ENCODE assay signal across 8 cellular contexts in genomic region chr10:93541402-93542357, GRCh38. TPM values are rescaled to one million over a fixed set of nuclear protein-coding genes. Genes with fewer than 3 reads are reported as not detected.
DNase-seq lines count a peak whose midpoint lies in the region; ATAC-seq and TF ChIP-seq lines count a peak whose summit lies in the region.

No MANE protein-coding gene starts in this region.

- H3K4me3 ChIP-seq in WI38 (ENCODE audit: low read depth, low read length) (peak overlapping the region; percentile 33), gastroesophageal sphincter (peak overlapping the region in 1 of 2 donors; percentile 32), retinal pigment epithelial cell (ENCODE audit: low read length) (peak overlapping the region; percentile 1)

- TF ChIP-seq CTCF in CD14-positive monocyte (IDR thresholded peaks at IDR 0.05) (peak; percentile 97), WI38 (IDR thresholded peaks at IDR 0.05; ENCODE audit: low read depth, low read length) (peak; percentile 96), gastroesophageal sphincter (IDR thresholded peaks at IDR 0.05) (peak; percentile 51 to 82 (median 62)), retinal pigment epithelial cell (conservative IDR thresholded peaks at IDR 0.05; ENCODE audit: low read depth, low read length) (peak; percentile 94)

- no peaks in the 10 kb centered on the region for H3K27me3 ChIP-seq in gastroesophageal sphincter

- POLR2A ChIA-PET in HEK293T (lab: Yijun Ruan, JAX) = no interaction called here

- peak overlapping the region in 1 of 4 donors; percentile 4 for H3K27ac ChIP-seq in gastroesophageal sphincter

- WGBS in gastroesophageal sphincter (ENCODE audit: low coverage in 1 of 2), 2 donors = 42 to 59% methylated on average over 13 to 18 of the region's 23 CpGs

- no peak for TF ChIP-seq POLR2A in gastroesophageal sphincter (IDR thresholded peaks at IDR 0.05)

- H3K36me3 ChIP-seq in gastroesophageal sphincter = no peaks in the 10 kb centered on the region

- H3K36me3 Mint-ChIP-seq in CD14-positive monocyte = no peaks in the 10 kb centered on the region

- peaks cover 0 to 5% (median 0%) of the 10 kb centered on the region in 7 donors for H3K9me3 Mint-ChIP-seq in CD14-positive monocyte

- H3K4me1 Mint-ChIP-seq in CD14-positive monocyte = peaks cover 9% of the 10 kb centered on the region

- CTCF ChIA-PET in HEK293T (lab: Yijun Ruan, JAX) = interaction anchor here (0.5 to 2.1 kb wide), 9 partner anchors 13 to 1594 kb away, joined by 3 to 7 read pairs (median 3); partner anchors contain the start of genes CEP55 and MYOF

- peaks cover 5 to 25% (median 10%) of the 10 kb centered on the region in 3 donors for H3K27me3 Mint-ChIP-seq in CD14-positive monocyte (ENCODE audit: low read depth in 3 of 3)

- no peak overlapping the region for H3K27ac Mint-ChIP-seq in CD14-positive monocyte

- DNase-seq in CD14-positive monocyte (ENCODE audit: low spot score) (no peak), HEK293T (ENCODE audit: extremely low spot score) (peak; percentile 80), retinal pigment epithelial cell (ENCODE audit: low read depth) (no peak), SHP77 treated with DMSO at 0.1 percent for 48 hours (lab: John Stamatoyannopoulos, UW) (no peak), superior temporal gyrus (ENCODE audit: extremely low spot score) (no peak)

- TF ChIP-seq EP300 in gastroesophageal sphincter (IDR thresholded peaks at IDR 0.05) = no peak

- ATAC-seq in gastroesophageal sphincter (peak; percentile 83), GM18519 (IDR thresholded peaks at IDR 0.05; ENCODE audit: low FRiP score, unreplicated experiment) (no peak)

- H3K4me1 ChIP-seq in gastroesophageal sphincter = peaks cover 0 to 13% (median 0%) of the 10 kb centered on the region in 3 donors

- peak overlapping the region in 1 of 2 donors; percentile 35 for H3K4me3 Mint-ChIP-seq in CD14-positive monocyte

- intact Hi-C loops in CD14-positive monocyte (cut with micrococcal nuclease) = no loop called here

- no peaks in the 10 kb centered on the region for H3K9me3 ChIP-seq in gastroesophageal sphincter

TF ChIP-seq in HEK293T, 16 proteins besides CTCF, POLR2A, EP300 and RAD21:
- TF ChIP-seq ELF4 (IDR thresholded peaks at IDR 0.05) = no peak
- TF ChIP-seq L3MBTL2 (conservative IDR thresholded peaks at IDR 0.05) = no peak
- TF ChIP-seq SP1 (IDR thresholded peaks at IDR 0.05) = no peak
- no peak for TF ChIP-seq FOXA1 (IDR thresholded peaks at IDR 0.05)
- no peak for TF ChIP-seq FOXM1 (IDR thresholded peaks at IDR 0.05; ENCODE audit: borderline replicate concordance)
- TF ChIP-seq BHLHE40 (IDR thresholded peaks at IDR 0.05; ENCODE audit: borderline replicate concordance) = no peak
- no peak for TF ChIP-seq ARNT (IDR thresholded peaks at IDR 0.05)
- TF ChIP-seq LEF1 (IDR thresholded peaks at IDR 0.05; ENCODE audit: borderline replicate concordance) = no peak
- TF ChIP-seq, protein P1, sequence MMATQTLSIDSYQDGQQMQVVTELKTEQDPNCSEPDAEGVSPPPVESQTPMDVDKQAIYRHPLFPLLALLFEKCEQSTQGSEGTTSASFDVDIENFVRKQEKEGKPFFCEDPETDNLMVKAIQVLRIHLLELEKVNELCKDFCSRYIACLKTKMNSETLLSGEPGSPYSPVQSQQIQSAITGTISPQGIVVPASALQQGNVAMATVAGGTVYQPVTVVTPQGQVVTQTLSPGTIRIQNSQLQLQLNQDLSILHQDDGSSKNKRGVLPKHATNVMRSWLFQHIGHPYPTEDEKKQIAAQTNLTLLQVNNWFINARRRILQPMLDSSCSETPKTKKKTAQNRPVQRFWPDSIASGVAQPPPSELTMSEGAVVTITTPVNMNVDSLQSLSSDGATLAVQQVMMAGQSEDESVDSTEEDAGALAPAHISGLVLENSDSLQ (IDR thresholded peaks at IDR 0.05) = peak; percentile 51
- TF ChIP-seq SUZ12 (IDR thresholded peaks at IDR 0.05) = no peak
- TF ChIP-seq FOXK2 (IDR thresholded peaks at IDR 0.05) = no peak
- TF ChIP-seq ZNF384 (IDR thresholded peaks at IDR 0.05) = peak; percentile 52; the same call in 1 of the 2 replicates

RNA-seq across cellular contexts. Expression of gene FFAR4, which starts 24.8 kb away (rescaled TPM):
- polyA plus RNA-seq in CD14-positive monocyte = 1 to 10 TPM in 1 of 2 donors, under 1 TPM in 1; 0.97 to 1.1 TPM
- total RNA-seq in gastroesophageal sphincter = not detected

RNA-seq across cellular contexts. Expression of gene CEP55, which starts 45.3 kb away (rescaled TPM):
- under 1 TPM in 1 of 2 donors, not detected in 1; 0.26 TPM for polyA plus RNA-seq in CD14-positive monocyte
- total RNA-seq in gastroesophageal sphincter = 1 to 10 TPM in 1 of 4 donors, under 1 TPM in 2, not detected in 1; 0.13 to 3.6 (median 0.35) TPM

RNA-seq across cellular contexts. Expression of gene RBP4, which starts 59.4 kb away (rescaled TPM):
- polyA plus RNA-seq in CD14-positive monocyte = under 1 TPM in 1 of 2 donors, not detected in 1; 0.64 TPM
- 10 to 100 TPM in 1 of 4 donors, 1 to 10 TPM in 1, not detected in 2; 1.9 to 10.6 TPM for total RNA-seq in gastroesophageal sphincter

RNA-seq across cellular contexts. Expression of gene MYOF, which starts 59.5 kb away (rescaled TPM):
- polyA plus RNA-seq in CD14-positive monocyte = 10 to 100 TPM in 1 of 2 donors, 1 to 10 TPM in 1; 9.7 to 14.5 TPM
- 100 to 1,000 TPM in 3 of 4 donors, 10 to 100 TPM in 1; 98.0 to 157 (median 126) TPM for total RNA-seq in gastroesophageal sphincter
